ENCODE assay signal across 11 cellular contexts in genomic region chr3:52739725-52740124, GRCh38. TPM values are rescaled to one million over a fixed set of nuclear protein-coding genes. Genes with fewer than 3 reads are reported as not detected.
"Had no signal": no experiment of that assay in that cellular context is flagged by ENCODE, and none has a peak within 500 bp of the region (broad histone marks: within the 10 kb centered on the region; RNA-seq: fewer than 3 reads in every experiment).

No MANE protein-coding gene starts in this region.

- H3K9me3 ChIP-seq: HAP-1 had no signal

- H3K27me3 Mint-ChIP-seq: IgD-negative memory B cell had no signal

- H3K9ac ChIP-seq: GM23248 had no signal

- H3K4me1 ChIP-seq: HAP-1 had no signal

- H3K9me3 Mint-ChIP-seq: IgD-negative memory B cell had no signal

- FAIRE-seq: HTR-8/SVneo had no signal

- H3K27ac Mint-ChIP-seq: HFFc6 had no signal

- H3K4me3 Mint-ChIP-seq: HFFc6, IgD-negative memory B cell had no signal

- H2AFZ ChIP-seq: GM23248 had no signal

- DNase-seq: GM23248, GOT3, H7, HFFc6, KBM-7 had no signal

- H3K27ac ChIP-seq: GM23248 had no signal

- ATAC-seq: HCT116 had no signal

- H3K4me3 ChIP-seq: GM23248, HAP-1 had no signal

RNA-seq across cellular contexts. Expression of gene ITIH1, which starts 37.7 kb away (rescaled TPM):
- total RNA-seq: GM23248, H4, H7, HFFc6, HT-29 had no signal
- polyA plus RNA-seq: GM23248, IgD-negative memory B cell had no signal
